In the genomic region with DNA sequence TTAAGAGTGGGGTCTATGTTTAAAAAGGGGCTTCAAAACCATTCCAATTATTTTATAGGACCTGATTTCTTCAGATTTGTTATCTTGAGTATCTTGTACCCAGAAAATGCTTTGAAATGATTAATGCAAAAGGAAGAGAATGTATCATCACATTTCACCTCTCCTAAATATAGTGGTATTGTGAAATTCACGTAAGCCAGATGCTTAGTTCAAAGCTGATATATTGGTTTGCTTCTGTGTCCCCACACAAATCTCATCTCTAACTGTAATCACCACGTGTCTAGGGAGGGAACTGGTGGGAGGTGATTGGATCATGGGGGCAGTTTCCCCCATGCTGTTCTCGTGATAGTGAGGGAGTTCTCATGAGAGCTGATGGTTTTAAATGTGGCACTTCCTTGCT, we compare ENCODE assay signal across 18 cellular contexts. TPM values are rescaled to one million over a fixed set of nuclear protein-coding genes. Genes with fewer than 3 reads are reported as not detected.
DNase-seq lines count a peak whose midpoint lies in the region; ATAC-seq and TF ChIP-seq lines count a peak whose summit lies in the region.
"Had no signal": no experiment of that assay in that cellular context is flagged by ENCODE, and none has a peak within 500 bp of the region (broad histone marks: within the 10 kb centered on the region; RNA-seq: fewer than 3 reads in every experiment).

No MANE protein-coding gene starts in this region.

- peaks cover 11% of the 10 kb centered on the region for H3K36me3 Mint-ChIP-seq in activated naive CD8-positive, alpha-beta T cell
- H3K36me3 Mint-ChIP-seq in activated naive CD8-positive, alpha-beta T cell treated with anti-CD3 and anti-CD28 coated beads, Interleukin-2, amount 50 U/mL, for 24 hours (ENCODE audit: low read depth), result peaks cover 56% of the 10 kb centered on the region
- H3K36me3 Mint-ChIP-seq in progenitor cell of endocrine pancreas (ENCODE audit: insufficient read depth), result peaks cover 27% of the 10 kb centered on the region
- peaks cover 27% of the 10 kb centered on the region for H3K36me3 Mint-ChIP-seq in mesothelial cell of epicardium

- DNase-seq in activated naive CD8-positive, alpha-beta T cell treated with anti-CD3 and anti-CD28 coated beads, Interleukin-2, amount 50 U/mL, for 24 hours, result no peak
- DNase-seq in HCEC 1CT (peak; percentile 57), choroid plexus epithelial cell (ENCODE audit: low read depth) (peak; percentile 25), progenitor cell of endocrine pancreas (ENCODE audit: low spot score, unreplicated experiment) (no peak), mesothelial cell of epicardium (ENCODE audit: low spot score in 2 of 2, unreplicated experiment in 2 of 2) (no peak), left lobe of liver (ENCODE audit: low spot score) (no peak)
- DNase-seq: C1 segment of cervical spinal cord, Caco-2, EL, MM.1S, NCI-H187, NCI-H345, NCI-H526, SHP77, SK-N-SH had no signal

- H3K27ac Mint-ChIP-seq in activated naive CD8-positive, alpha-beta T cell, result peak overlapping the region; percentile 75
- no peak overlapping the region for H3K27ac Mint-ChIP-seq in activated naive CD8-positive, alpha-beta T cell treated with anti-CD3 and anti-CD28 coated beads, Interleukin-2, amount 50 U/mL, for 24 hours
- H3K27ac Mint-ChIP-seq in progenitor cell of endocrine pancreas, result peak overlapping the region; percentile 81
- no peak overlapping the region for H3K27ac Mint-ChIP-seq in mesothelial cell of epicardium

- no peak overlapping the region for H3K4me3 ChIP-seq in choroid plexus epithelial cell (ENCODE audit: low read depth, low read length)
- H3K4me3 ChIP-seq: A549 had no signal

- no peak overlapping the region for H3K4me3 Mint-ChIP-seq in activated naive CD8-positive, alpha-beta T cell
- H3K4me3 Mint-ChIP-seq in activated naive CD8-positive, alpha-beta T cell treated with anti-CD3 and anti-CD28 coated beads, Interleukin-2, amount 50 U/mL, for 24 hours, result no peak overlapping the region
- no peak overlapping the region for H3K4me3 Mint-ChIP-seq in progenitor cell of endocrine pancreas (ENCODE audit: low read depth)
- H3K4me3 Mint-ChIP-seq in mesothelial cell of epicardium, result no peak overlapping the region

- ATAC-seq in activated naive CD8-positive, alpha-beta T cell treated with anti-CD3 and anti-CD28 coated beads, Interleukin-2, amount 50 U/mL, for 24 hours, result no peak
- ATAC-seq in HG02973 (IDR thresholded peaks at IDR 0.05; ENCODE audit: unreplicated experiment), result no peak
- no peak for ATAC-seq in left lobe of liver
- ATAC-seq: A549 had no signal

- no peaks in the 10 kb centered on the region for H3K27me3 Mint-ChIP-seq in activated naive CD8-positive, alpha-beta T cell
- H3K27me3 Mint-ChIP-seq in activated naive CD8-positive, alpha-beta T cell treated with anti-CD3 and anti-CD28 coated beads, Interleukin-2, amount 50 U/mL, for 24 hours, result no peaks in the 10 kb centered on the region
- H3K27me3 Mint-ChIP-seq in progenitor cell of endocrine pancreas (no peaks in the 10 kb centered on the region), mesothelial cell of epicardium (ENCODE audit: low read depth) (no peaks in the 10 kb centered on the region)

- H3K9me3 Mint-ChIP-seq in activated naive CD8-positive, alpha-beta T cell (ENCODE audit: low read depth), result no peaks in the 10 kb centered on the region
- no peaks in the 10 kb centered on the region for H3K9me3 Mint-ChIP-seq in activated naive CD8-positive, alpha-beta T cell treated with anti-CD3 and anti-CD28 coated beads, Interleukin-2, amount 50 U/mL, for 24 hours
- H3K9me3 Mint-ChIP-seq in progenitor cell of endocrine pancreas (ENCODE audit: low read depth) (no peaks in the 10 kb centered on the region), mesothelial cell of epicardium (peaks cover 4% of the 10 kb centered on the region)

- TF ChIP-seq CTCF in choroid plexus epithelial cell (conservative IDR thresholded peaks at IDR 0.05; ENCODE audit: low read depth, low read length), result no peak
- no peak for TF ChIP-seq CTCF in progenitor cell of endocrine pancreas (IDR thresholded peaks at IDR 0.05; ENCODE audit: unreplicated experiment)
- no peak for TF ChIP-seq CTCF in mesothelial cell of epicardium (IDR thresholded peaks at IDR 0.05; ENCODE audit: unreplicated experiment)

- peaks cover 72% of the 10 kb centered on the region for H3K4me1 Mint-ChIP-seq in activated naive CD8-positive, alpha-beta T cell (ENCODE audit: low read depth)
- H3K4me1 Mint-ChIP-seq in activated naive CD8-positive, alpha-beta T cell treated with anti-CD3 and anti-CD28 coated beads, Interleukin-2, amount 50 U/mL, for 24 hours, result peaks cover 48% of the 10 kb centered on the region
- H3K4me1 Mint-ChIP-seq in progenitor cell of endocrine pancreas (ENCODE audit: low read depth), result peaks cover 26% of the 10 kb centered on the region
- peaks cover 3% of the 10 kb centered on the region for H3K4me1 Mint-ChIP-seq in mesothelial cell of epicardium

RNA-seq across cellular contexts. Expression of gene SOAT1, which starts 8.5 kb away (rescaled TPM):
- total RNA-seq in progenitor cell of endocrine pancreas (61.1 and 61.5 TPM in 2 replicates), mesothelial cell of epicardium (25.6 to 28.8 TPM (median 27.8 TPM) in 3 replicates), left lobe of liver (13.9 TPM)

Comparison
In these comparisons a context has a peak if more than half of its experiments do, and no peak if none do; other contexts are left out.
1. H3K27ac Mint-ChIP-seq: peak in activated naive CD8-positive, alpha-beta T cell (single experiment) and progenitor cell of endocrine pancreas (single experiment); none in activated naive CD8-positive, alpha-beta T cell treated with anti-CD3 and anti-CD28 coated beads, Interleukin-2, amount 50 U/mL, for 24 hours (single experiment) and mesothelial cell of epicardium (single experiment).
2. DNase-seq: peak in HCEC 1CT (single experiment) and choroid plexus epithelial cell (single experiment); none in activated naive CD8-positive, alpha-beta T cell treated with anti-CD3 and anti-CD28 coated beads, Interleukin-2, amount 50 U/mL, for 24 hours (single experiment), progenitor cell of endocrine pancreas (single experiment), mesothelial cell of epicardium (0 of 2) and left lobe of liver (single experiment).